ENCODE assay signal across 23 cellular contexts in genomic region chr1:21577324-21577723, GRCh38.
DNase-seq lines count a peak whose midpoint lies in the region; ATAC-seq, FAIRE-seq and TF ChIP-seq lines count a peak whose summit lies in the region.
"Had no signal": no experiment of that assay in that cellular context is flagged by ENCODE, and none has a peak within 500 bp of the region (broad histone marks: within the 10 kb centered on the region; RNA-seq: fewer than 3 reads in every experiment).

No MANE protein-coding gene starts in this region.

- H2AFZ ChIP-seq in HepG2 (ENCODE audit: low read length) = no peak overlapping the region

- no peaks in the 10 kb centered on the region for H3K36me3 ChIP-seq in HepG2 (replicated peaks in 1 of 2; ENCODE audit: control insufficient read depth in 1 of 2, insufficient read depth in 2 of 2, low read length in 2 of 2)
- H3K36me3 ChIP-seq in right lobe of liver = no peaks in the 10 kb centered on the region
- H3K36me3 ChIP-seq in kidney (ENCODE audit: control insufficient read depth in 1 of 2, insufficient read depth in 2 of 2, low read length in 2 of 2) = no peaks in the 10 kb centered on the region
- H3K36me3 ChIP-seq: BE2C; BLaER1 treated with 17β-estradiol and CSF1 and Interleukin-3, amounts not matched to agents 10 nM and 100 nM had no signal

- WGBS in HepG2 (ENCODE audit: low lambda C conversion rate) = 40% methylated on average over 1 of the region's 26 CpGs
- 94% methylated on average over 10 of the region's 26 CpGs for WGBS in right lobe of liver (ENCODE audit: insufficient coverage, low coverage, low lambda C conversion rate, missing lambda C conversion rate)

- H3K27me3 ChIP-seq in HepG2 (ENCODE audit: control insufficient read depth in 1 of 2, insufficient read depth in 2 of 2, low read length in 2 of 2) (peaks cover 2 to 22% of the 10 kb centered on the region in 2 experiments; a peak in 3 of 5 replicates), right lobe of liver (no peaks in the 10 kb centered on the region)
- H3K27me3 ChIP-seq: BE2C had no signal

- no peak overlapping the region for H3K27ac Mint-ChIP-seq in type B pancreatic cell
- H3K27ac Mint-ChIP-seq in activated T-cell treated with anti-CD3 and anti-CD28 coated beads, Interleukin-2, amount 50 U/mL, for 72 hours = no peak overlapping the region
- H3K27ac Mint-ChIP-seq: CD4-positive, alpha-beta T cell had no signal

- no peak overlapping the region for H3K4me2 ChIP-seq in HepG2 (ENCODE audit: low read depth, low read length)
- H3K4me2 ChIP-seq: A549; BLaER1 treated with 17β-estradiol and CSF1 and Interleukin-3, amounts not matched to agents 10 nM and 100 nM had no signal

- POLR2A ChIA-PET in HepG2 (lab: Yijun Ruan, JAX) = no interaction called here

- H4K20me1 ChIP-seq in HepG2 (ENCODE audit: insufficient read depth, low read length) = no peaks in the 10 kb centered on the region

- H3K79me2 ChIP-seq in HepG2 (ENCODE audit: insufficient read depth, low read length) = no peaks in the 10 kb centered on the region

- H3K9me3 ChIP-seq in HepG2 (ENCODE audit: low read length) (no peaks in the 10 kb centered on the region), right lobe of liver (no peaks in the 10 kb centered on the region), kidney (ENCODE audit: control insufficient read depth in 1 of 2, low read length in 2 of 2) (peaks cover 0 to under 1% of the 10 kb centered on the region in 2 donors)
- H3K9me3 ChIP-seq: A549, BE2C had no signal

- H3K9ac ChIP-seq in HepG2 (ENCODE audit: insufficient read depth, low read depth, low read length) (no peak overlapping the region), kidney (ENCODE audit: low read length in 2 of 2) (no peak overlapping the region)
- H3K9ac ChIP-seq: BLaER1 treated with 17β-estradiol and CSF1 and Interleukin-3, amounts not matched to agents 10 nM and 100 nM had no signal

- CTCF ChIA-PET in HepG2 (lab: Yijun Ruan, JAX; ENCODE audit: low intra/inter-chr PET ratio, low total read pairs) = no interaction called here

- H3K36me3 Mint-ChIP-seq in type B pancreatic cell = no peaks in the 10 kb centered on the region
- H3K36me3 Mint-ChIP-seq in activated T-cell treated with anti-CD3 and anti-CD28 coated beads, Interleukin-2, amount 50 U/mL, for 72 hours (ENCODE audit: insufficient read depth in 2 of 2) = no peaks in the 10 kb centered on the region
- H3K36me3 Mint-ChIP-seq: CD14-positive monocyte had no signal

- H3K27ac ChIP-seq in HepG2 (ENCODE audit: extremely low read length, insufficient read depth, low read length) (no peak overlapping the region), right lobe of liver (no peak overlapping the region), kidney (ENCODE audit: low read depth in 2 of 2, low read length in 2 of 2) (peak overlapping the region; percentile 7 to 57)
- H3K27ac ChIP-seq: BLaER1 treated with 17β-estradiol and CSF1 and Interleukin-3, amounts not matched to agents 10 nM and 100 nM had no signal

- H3K4me3 ChIP-seq in HepG2 (replicated peaks in 1 of 3; ENCODE audit: insufficient read depth in 1 of 3, low read depth in 2 of 3, low read length in 3 of 3) = no peak overlapping the region
- H3K4me3 ChIP-seq in right lobe of liver = no peak overlapping the region
- no peak overlapping the region for H3K4me3 ChIP-seq in kidney (ENCODE audit: low read length in 2 of 2)
- H3K4me3 ChIP-seq: A549; BLaER1 treated with 17β-estradiol and CSF1 and Interleukin-3, amounts not matched to agents 10 nM and 100 nM had no signal

- H3K4me1 Mint-ChIP-seq in type B pancreatic cell (ENCODE audit: unreplicated experiment) = peaks cover 6% of the 10 kb centered on the region
- H3K4me1 Mint-ChIP-seq in activated T-cell treated with anti-CD3 and anti-CD28 coated beads, Interleukin-2, amount 50 U/mL, for 72 hours (ENCODE audit: low read depth) = no peaks in the 10 kb centered on the region
- H3K4me1 Mint-ChIP-seq: CD14-positive monocyte had no signal

- no peak for TF ChIP-seq CTCF in HepG2 (CRISPR knock-in tag; IDR thresholded peaks at IDR 0.05)
- no peak for TF ChIP-seq CTCF in right lobe of liver (IDR thresholded peaks at IDR 0.05)
- TF ChIP-seq CTCF in kidney (IDR thresholded peaks at IDR 0.05; ENCODE audit: borderline replicate concordance, extremely low read depth, insufficient read depth) = no peak
- TF ChIP-seq CTCF in type B pancreatic cell (conservative IDR thresholded peaks at IDR 0.05) = no peak

- FAIRE-seq in HepG2 (lab: Jason Lieb, UNC) (no peak), kidney (lab: Jason Lieb, UNC) (no peak)
- FAIRE-seq: A549, G401.6, GM12892, H54 had no signal

- no peak for TF ChIP-seq POLR2A in HepG2 (IDR thresholded peaks at IDR 0.05; ENCODE audit: insufficient read depth in 1 of 2, low read depth in 2 of 2, low read length in 2 of 2)
- TF ChIP-seq POLR2A in right lobe of liver (IDR thresholded peaks at IDR 0.05) = no peak

- no peak for TF ChIP-seq EP300 in HepG2 (IDR thresholded peaks at IDR 0.05; ENCODE audit: low read depth in 2 of 2, low read length in 2 of 2)
- TF ChIP-seq EP300 in HepG2 (CRISPR knock-in tag; IDR thresholded peaks at IDR 0.05; ENCODE audit: borderline replicate concordance) = no peak

- peaks cover 13% of the 10 kb centered on the region; the same call in 1 of the 2 replicates for H3K4me1 ChIP-seq in HepG2 (ENCODE audit: insufficient read depth, low read length)
- peaks cover 0 to 4% (median 0%) of the 10 kb centered on the region in 4 donors for H3K4me1 ChIP-seq in right lobe of liver
- peaks cover 5 to 15% of the 10 kb centered on the region in 2 donors for H3K4me1 ChIP-seq in kidney (ENCODE audit: control insufficient read depth in 1 of 2, insufficient read depth in 1 of 2, low read depth in 1 of 2, low read length in 2 of 2)

- no peak overlapping the region for H3K4me3 Mint-ChIP-seq in type B pancreatic cell
- H3K4me3 Mint-ChIP-seq in activated T-cell treated with anti-CD3 and anti-CD28 coated beads, Interleukin-2, amount 50 U/mL, for 72 hours = no peak overlapping the region
- H3K4me3 Mint-ChIP-seq: CD14-positive monocyte; CD4-positive, alpha-beta T cell had no signal

- no peak for ATAC-seq in HepG2
- ATAC-seq in right lobe of liver = no peak
- no peak for ATAC-seq in activated T-cell treated with anti-CD3 and anti-CD28 coated beads, Interleukin-2, amount 50 U/mL, for 72 hours (replicated peaks in 1 of 2)
- no peak for ATAC-seq in HG02678 (IDR thresholded peaks at IDR 0.05; ENCODE audit: unreplicated experiment)
- ATAC-seq: A549 had no signal

- DNase-seq in HepG2 (ENCODE audit: low spot score) = no peak
- DNase-seq in right lobe of liver = no peak
- DNase-seq in kidney = no peak
- peak; percentile 65 for DNase-seq in type B pancreatic cell (ENCODE audit: extremely low spot score, unreplicated experiment)
- DNase-seq in activated T-cell treated with anti-CD3 and anti-CD28 coated beads, Interleukin-2, amount 50 U/mL, for 72 hours = no peak
- DNase-seq: 8988T; ACHN; AML-193; BE2C; Calu3; CD4-positive, alpha-beta T cell; COR-L47; DMS153; DND-41; GOT3; HCEC 1CT had no signal

- intact Hi-C loops in HepG2 (cut with micrococcal nuclease; ENCODE audit: unreplicated experiment) = no loop called here
- intact Hi-C loops in right lobe of liver (cut with DNase I) = loop anchor here in 1 of 2 donors (10.0 kb wide), 1 partner anchor 63 kb away; no protein-coding TSS in a partner anchor
- intact Hi-C loops in kidney (cut with DNase I) = no loop called here

- no TSS peak for BruUV-seq in HepG2 (replicated peaks; lab: Mats Ljungman, UMichigan)

- peaks cover 13% of the 10 kb centered on the region for H3K27me3 Mint-ChIP-seq in type B pancreatic cell
- peaks cover 12% of the 10 kb centered on the region for H3K27me3 Mint-ChIP-seq in activated T-cell treated with anti-CD3 and anti-CD28 coated beads, Interleukin-2, amount 50 U/mL, for 72 hours (ENCODE audit: low read depth)

- TF ChIP-seq RAD21 in HepG2 (CRISPR knock-in tag; IDR thresholded peaks at IDR 0.05) = no peak

- in situ Hi-C loops in HepG2 (cut with HindIII; ENCODE audit: extremely low pct_ligation_motif_present, low pct_unique_long_range_greater_than_20kb) = loop anchor here (10.0 kb wide), 1 partner anchor 203 kb away; no protein-coding TSS in a partner anchor

- H3K9me3 Mint-ChIP-seq in type B pancreatic cell = no peaks in the 10 kb centered on the region
- no peaks in the 10 kb centered on the region for H3K9me3 Mint-ChIP-seq in activated T-cell treated with anti-CD3 and anti-CD28 coated beads, Interleukin-2, amount 50 U/mL, for 72 hours
- H3K9me3 Mint-ChIP-seq: CD4-positive, alpha-beta T cell had no signal

TF ChIP-seq in HepG2, 621 proteins besides CTCF, POLR2A, EP300 and RAD21:
- TF ChIP-seq NFIB (CRISPR knock-in tag; IDR thresholded peaks at IDR 0.05; ENCODE audit: borderline replicate concordance) = no peak
- TF ChIP-seq GRHL1 (CRISPR knock-in tag; conservative IDR thresholded peaks at IDR 0.05) = no peak
- TF ChIP-seq ZBTB33 (CRISPR knock-in tag; IDR thresholded peaks at IDR 0.05) = peak; percentile 74
- no peak for TF ChIP-seq MED13 (CRISPR knock-in tag; IDR thresholded peaks at IDR 0.05)

Comparison
In these comparisons a context has a peak if more than half of its experiments do, and no peak if none do; other contexts are left out.
1. H3K27ac ChIP-seq: peak in kidney (2 of 2); none in HepG2 (single experiment) and right lobe of liver (0 of 3).